Comparison of ENCODE assay signal across 22 cellular contexts in the genomic region with DNA sequence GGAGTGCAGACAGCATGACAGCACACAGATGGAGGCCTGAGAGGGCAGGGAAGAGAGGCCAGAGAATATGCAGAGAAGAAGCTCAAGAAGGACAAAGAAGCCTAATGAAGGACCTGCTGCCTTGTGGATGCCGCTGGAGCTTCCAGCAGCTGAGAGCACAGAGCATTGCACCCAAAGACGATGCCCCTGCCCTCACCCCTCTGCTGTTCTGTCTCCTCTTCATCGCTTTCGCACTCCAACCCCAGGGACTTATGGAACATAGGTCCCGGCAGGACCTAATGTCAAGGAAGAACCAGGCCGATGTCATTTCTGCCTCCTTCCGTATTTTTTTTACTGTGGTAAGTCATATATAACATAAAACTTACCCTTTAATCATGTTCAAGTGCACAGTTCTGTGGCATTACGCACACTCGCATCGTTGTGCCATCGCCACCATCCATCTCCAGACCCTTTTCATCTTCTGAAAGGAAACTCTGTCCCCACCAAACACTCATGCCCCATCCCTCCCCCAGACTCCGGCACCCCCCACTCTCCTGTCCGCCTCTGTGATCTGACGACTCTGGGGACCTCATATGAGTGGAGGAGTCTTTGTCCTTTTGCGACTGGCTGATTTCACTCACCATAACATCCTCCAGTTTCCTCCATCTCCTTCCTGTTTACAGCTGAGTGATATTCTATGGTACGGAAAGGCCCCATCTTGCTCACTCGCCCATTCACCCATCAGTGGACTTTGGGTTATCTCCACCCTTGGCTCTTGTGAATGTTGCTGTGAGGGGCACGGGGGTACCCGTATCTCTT. TPM values are rescaled to one million over a fixed set of nuclear protein-coding genes. Genes with fewer than 3 reads are reported as not detected.
DNase-seq lines count a peak whose midpoint lies in the region; ATAC-seq and TF ChIP-seq lines count a peak whose summit lies in the region.
"Had no signal": no experiment of that assay in that cellular context is flagged by ENCODE, and none has a peak within 500 bp of the region (broad histone marks: within the 10 kb centered on the region; RNA-seq: fewer than 3 reads in every experiment).

No MANE protein-coding gene starts in this region.

- TF ChIP-seq CTCF in coronary artery (IDR thresholded peaks at IDR 0.05) = no peak

- no peaks in the 10 kb centered on the region for H3K9me3 ChIP-seq in T-helper 17 cell (ENCODE audit: control insufficient read depth, low read length, poor library complexity, severe bottlenecking)
- H3K9me3 ChIP-seq: lower lobe of right lung had no signal

- peaks cover 72% of the 10 kb centered on the region for H3K4me1 Mint-ChIP-seq in stimulated activated naive CD8-positive, alpha-beta T cell treated with anti-CD3 and anti-CD28 coated beads, Interleukin-15, Interleukin-2, amounts not matched to agents 100 ng/mL and 50 ng/mL, for 24 hours (ENCODE audit: low read depth)
- H3K4me1 Mint-ChIP-seq in T-helper 17 cell = peaks cover 16% of the 10 kb centered on the region

- no peaks in the 10 kb centered on the region for H3K27me3 Mint-ChIP-seq in stimulated activated naive CD8-positive, alpha-beta T cell treated with anti-CD3 and anti-CD28 coated beads, Interleukin-15, Interleukin-2, amounts not matched to agents 100 ng/mL and 50 ng/mL, for 24 hours
- peaks cover 31% of the 10 kb centered on the region for H3K27me3 Mint-ChIP-seq in T-helper 17 cell
- H3K27me3 Mint-ChIP-seq: activated naive CD8-positive, alpha-beta T cell treated with anti-CD3 and anti-CD28 coated beads, Interleukin-2, amount 50 U/mL, for 24 hours had no signal

- no peaks in the 10 kb centered on the region for H3K9me3 Mint-ChIP-seq in stimulated activated naive CD8-positive, alpha-beta T cell treated with anti-CD3 and anti-CD28 coated beads, Interleukin-15, Interleukin-2, amounts not matched to agents 100 ng/mL and 50 ng/mL, for 24 hours
- H3K9me3 Mint-ChIP-seq: activated naive CD8-positive, alpha-beta T cell treated with anti-CD3 and anti-CD28 coated beads, Interleukin-2, amount 50 U/mL, for 24 hours; CD4-positive, alpha-beta memory T cell had no signal

- H3K27ac ChIP-seq in coronary artery = no peak overlapping the region
- H3K27ac ChIP-seq: lower lobe of right lung, RWPE1, SK-N-MC had no signal

- H3K27ac Mint-ChIP-seq in stimulated activated naive CD8-positive, alpha-beta T cell treated with anti-CD3 and anti-CD28 coated beads, Interleukin-15, Interleukin-2, amounts not matched to agents 100 ng/mL and 50 ng/mL, for 24 hours = peak overlapping the region; percentile 22
- peak overlapping the region; percentile 60 for H3K27ac Mint-ChIP-seq in T-helper 17 cell

- no peak for DNase-seq in stimulated activated naive CD8-positive, alpha-beta T cell treated with anti-CD3 and anti-CD28 coated beads, Interleukin-15, Interleukin-2, amounts not matched to agents 100 U/mL and 50 U/mL, for 24 hours
- no peak for DNase-seq in T-helper 17 cell
- peak; percentile 39 for DNase-seq in left lobe of liver (ENCODE audit: low spot score)
- DNase-seq in NCI-H146 treated with DMSO at 0.1 percent for 48 hours (lab: John Stamatoyannopoulos, UW; ENCODE audit: unreplicated experiment) = no peak
- no peak for DNase-seq in kidney glomerular epithelial cell (lab: John Stamatoyannopoulos, UW)
- DNase-seq in coronary artery (ENCODE audit: low spot score) = no peak
- no peak for DNase-seq in NCI-H2081 treated with DMSO at 0.1 percent for 48 hours (lab: John Stamatoyannopoulos, UW)
- DNase-seq: activated gamma-delta T cell; activated naive CD8-positive, alpha-beta T cell treated with anti-CD3 and anti-CD28 coated beads, Interleukin-2, amount 50 U/mL, for 24 hours; CD4-positive, alpha-beta memory T cell; HCEC 1CT; lower lobe of right lung; MV-4-11; NCI-H187; NCI-H69; retina; T1000 had no signal

- ATAC-seq in stimulated activated naive CD8-positive, alpha-beta T cell treated with anti-CD3 and anti-CD28 coated beads, Interleukin-15, Interleukin-2, amounts not matched to agents 100 U/mL and 50 U/mL, for 24 hours = no peak
- ATAC-seq in T-helper 17 cell (no peak), left lobe of liver (no peak)
- ATAC-seq: activated naive CD8-positive, alpha-beta T cell treated with anti-CD3 and anti-CD28 coated beads, Interleukin-2, amount 50 U/mL, for 24 hours; K562; lower lobe of right lung had no signal

- no peak overlapping the region for H3K4me3 ChIP-seq in coronary artery
- H3K4me3 ChIP-seq: K562, lower lobe of right lung, SK-N-MC had no signal

- peak overlapping the region; percentile 0 for H3K4me3 Mint-ChIP-seq in stimulated activated naive CD8-positive, alpha-beta T cell treated with anti-CD3 and anti-CD28 coated beads, Interleukin-15, Interleukin-2, amounts not matched to agents 100 ng/mL and 50 ng/mL, for 24 hours
- H3K4me3 Mint-ChIP-seq in T-helper 17 cell = no peak overlapping the region
- H3K4me3 Mint-ChIP-seq: activated naive CD8-positive, alpha-beta T cell treated with anti-CD3 and anti-CD28 coated beads, Interleukin-2, amount 50 U/mL, for 24 hours; brain had no signal

- no peaks in the 10 kb centered on the region for H3K36me3 Mint-ChIP-seq in stimulated activated naive CD8-positive, alpha-beta T cell treated with anti-CD3 and anti-CD28 coated beads, Interleukin-15, Interleukin-2, amounts not matched to agents 100 ng/mL and 50 ng/mL, for 24 hours (ENCODE audit: low read depth)
- H3K36me3 Mint-ChIP-seq in T-helper 17 cell (ENCODE audit: low read depth) = peaks cover 3% of the 10 kb centered on the region
- H3K36me3 Mint-ChIP-seq: brain; CD4-positive, alpha-beta memory T cell had no signal

RNA-seq across cellular contexts. Expression of a gene that starts 12.1 kb away (rescaled TPM):
- total RNA-seq in T-helper 17 cell = 10 to 100 TPM; 53.3 to 55.1 TPM
- total RNA-seq in left lobe of liver = 208 TPM
